In the genomic region with DNA sequence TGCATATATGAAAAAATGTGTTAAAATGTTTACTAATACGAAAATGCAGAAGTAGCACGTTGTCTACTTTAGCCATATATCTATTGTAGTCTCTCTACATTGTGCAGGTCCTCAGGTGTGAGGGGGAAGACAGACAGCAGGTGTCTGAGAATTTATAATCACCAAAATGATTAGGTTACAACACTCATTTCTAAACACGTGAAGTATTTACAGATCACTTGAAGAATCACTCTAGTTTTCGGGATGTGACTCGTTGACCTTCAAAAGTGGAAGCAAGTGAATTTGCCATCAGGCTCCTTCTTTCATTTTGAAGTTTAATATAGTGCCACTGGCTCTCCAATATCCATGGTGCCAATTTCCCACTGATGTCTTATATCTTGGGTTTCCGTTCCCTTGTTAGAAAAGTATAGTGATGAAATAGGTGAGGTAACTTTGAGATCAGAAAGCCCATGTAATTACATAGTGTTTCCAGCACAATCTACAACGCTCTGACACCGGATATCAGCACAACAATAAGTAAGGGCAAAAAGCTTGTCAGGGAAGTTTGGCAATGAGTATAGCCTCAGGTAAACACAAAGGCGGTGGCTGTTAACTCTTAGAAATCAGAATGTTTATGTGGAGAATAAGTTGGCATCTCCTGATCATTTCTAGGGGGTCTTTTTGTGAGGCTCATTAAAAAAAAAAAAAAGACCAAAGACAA, we compare ENCODE assay signal across 13 cellular contexts. TPM values are rescaled to one million over a fixed set of nuclear protein-coding genes. Genes with fewer than 3 reads are reported as not detected.
DNase-seq lines count a peak whose midpoint lies in the region; ATAC-seq and TF ChIP-seq lines count a peak whose summit lies in the region.
"Had no signal": no experiment of that assay in that cellular context is flagged by ENCODE, and none has a peak within 500 bp of the region (broad histone marks: within the 10 kb centered on the region; RNA-seq: fewer than 3 reads in every experiment).

No MANE protein-coding gene starts in this region.

- no peaks in the 10 kb centered on the region for H3K79me2 ChIP-seq in neural progenitor cell (ENCODE audit: low read depth)

- H3K9me3 ChIP-seq in neural progenitor cell (ENCODE audit: low read depth) = no peaks in the 10 kb centered on the region
- H3K9me3 ChIP-seq: esophagus muscularis mucosa, SJSA1 had no signal

- H3K27ac ChIP-seq in neural progenitor cell = no peak overlapping the region
- H3K27ac ChIP-seq: esophagus muscularis mucosa, SJSA1 had no signal

- peaks cover 36% of the 10 kb centered on the region for H3K4me1 Mint-ChIP-seq in activated CD8-positive, alpha-beta memory T cell treated with anti-CD3 and anti-CD28 coated beads, Interleukin-2, amount 10 ng/mL, durations not matched to agents 7 days and 5 days
- peaks cover 14% of the 10 kb centered on the region for H3K4me1 Mint-ChIP-seq in neural progenitor cell

- intact Hi-C loops in lower leg skin (cut with DNase I; ENCODE audit: low total_unique reads) = no loop called here

- no peaks in the 10 kb centered on the region for H3K27me3 ChIP-seq in neural progenitor cell
- H3K27me3 ChIP-seq: esophagus muscularis mucosa, SJSA1 had no signal

- no peaks in the 10 kb centered on the region for H3K36me3 ChIP-seq in neural progenitor cell
- H3K36me3 ChIP-seq: esophagus muscularis mucosa, SJSA1 had no signal

- peaks cover 30% of the 10 kb centered on the region for H3K36me3 Mint-ChIP-seq in activated CD8-positive, alpha-beta memory T cell treated with anti-CD3 and anti-CD28 coated beads, Interleukin-2, amount 10 ng/mL, durations not matched to agents 7 days and 5 days
- no peaks in the 10 kb centered on the region for H3K36me3 Mint-ChIP-seq in neural progenitor cell

- peak overlapping the region; percentile 11 for H3K27ac Mint-ChIP-seq in activated CD8-positive, alpha-beta memory T cell treated with anti-CD3 and anti-CD28 coated beads, Interleukin-2, amount 10 ng/mL, durations not matched to agents 7 days and 5 days
- peak overlapping the region; percentile 18 for H3K27ac Mint-ChIP-seq in neural progenitor cell

- WGBS in lower leg skin, 2 donors = 56 to 66% methylated on average over 9 of the region's 9 CpGs

- CTCF ChIA-PET in activated CD8-positive, alpha-beta memory T cell treated with anti-CD3 and anti-CD28 coated beads, Interleukin-2, amount 10 ng/mL, durations not matched to agents 7 days and 5 days (lab: Charles Lee) = interaction anchor here (1.2 to 1.9 kb wide), 3 partner anchors 12 to 57 kb away, joined by 4 to 7 read pairs (median 4); a partner anchor contains a TSS

- no peak for TF ChIP-seq POLR2A in lower leg skin (IDR thresholded peaks at IDR 0.05)

- DNase-seq in activated CD8-positive, alpha-beta memory T cell treated with anti-CD3 and anti-CD28 coated beads, Interleukin-2, amount 10 ng/mL, durations not matched to agents 7 days and 5 days = no peak
- no peak for DNase-seq in activated CD8-positive, alpha-beta memory T cell treated with anti-CD3 and anti-CD28 coated beads, Interleukin-2, amount 50 U/mL, for 48 hours
- DNase-seq in NCI-H128 (lab: John Stamatoyannopoulos, UW; ENCODE audit: unreplicated experiment) = peak; percentile 42
- peak; percentile 74 for DNase-seq in NCI-H748 treated with DMSO at 0.1 percent for 48 hours (lab: John Stamatoyannopoulos, UW)
- no peak for DNase-seq in neural progenitor cell (ENCODE audit: low spot score)
- no peak for DNase-seq in AG08395 (ENCODE audit: low spot score)
- DNase-seq in lower leg skin (ENCODE audit: low spot score in 2 of 2) = no peak
- DNase-seq in T1000 (lab: John Stamatoyannopoulos, UW) = no peak
- DNase-seq: activated naive CD4-positive, alpha-beta T cell treated with anti-CD3 and anti-CD28 coated beads, Interleukin-2, amount 50 U/mL, for 16 hours; glutamatergic neuron; NCI-H1694 treated with DMSO at 0.1 percent for 48 hours had no signal

- no peaks in the 10 kb centered on the region for H3F3A ChIP-seq in neural progenitor cell (ENCODE audit: low read depth)

- H4K20me1 ChIP-seq in neural progenitor cell (ENCODE audit: low read depth) = no peaks in the 10 kb centered on the region

- H3K4me1 ChIP-seq in neural progenitor cell = peaks cover 8% of the 10 kb centered on the region
- H3K4me1 ChIP-seq: esophagus muscularis mucosa, SJSA1 had no signal

- peak overlapping the region; percentile 13 for H2AFZ ChIP-seq in neural progenitor cell (replicated peaks)

- no peak overlapping the region for H3K9ac ChIP-seq in neural progenitor cell

- H3K4me3 ChIP-seq in neural progenitor cell (no peak overlapping the region), lower leg skin (ENCODE audit: low read depth, poor library complexity, severe bottlenecking) (no peak overlapping the region)
- H3K4me3 ChIP-seq: esophagus muscularis mucosa, SJSA1 had no signal

- peak; percentile 33 for ATAC-seq in activated CD8-positive, alpha-beta memory T cell treated with anti-CD3 and anti-CD28 coated beads, Interleukin-2, amount 10 ng/mL, durations not matched to agents 7 days and 5 days

- no peak overlapping the region for H3K4me3 Mint-ChIP-seq in activated CD8-positive, alpha-beta memory T cell treated with anti-CD3 and anti-CD28 coated beads, Interleukin-2, amount 10 ng/mL, durations not matched to agents 7 days and 5 days
- H3K4me3 Mint-ChIP-seq in neural progenitor cell = no peak overlapping the region

- no peak overlapping the region for H3K4me2 ChIP-seq in neural progenitor cell

- no peak for TF ChIP-seq CTCF in neural progenitor cell (IDR thresholded peaks at IDR 0.05)
- no peak for TF ChIP-seq CTCF in lower leg skin (IDR thresholded peaks at IDR 0.05)

- H3K27me3 Mint-ChIP-seq in activated CD8-positive, alpha-beta memory T cell treated with anti-CD3 and anti-CD28 coated beads, Interleukin-2, amount 10 ng/mL, durations not matched to agents 7 days and 5 days = no peaks in the 10 kb centered on the region
- H3K27me3 Mint-ChIP-seq in neural progenitor cell (ENCODE audit: insufficient read depth, low read depth) = peaks cover 2% of the 10 kb centered on the region

- H3K9me3 Mint-ChIP-seq in activated CD8-positive, alpha-beta memory T cell treated with anti-CD3 and anti-CD28 coated beads, Interleukin-2, amount 10 ng/mL, durations not matched to agents 7 days and 5 days (ENCODE audit: low read depth) = peaks cover 5% of the 10 kb centered on the region
- peaks cover 5% of the 10 kb centered on the region for H3K9me3 Mint-ChIP-seq in neural progenitor cell

RNA-seq across cellular contexts. Expression of a gene that starts 57.5 kb away (rescaled TPM):
- 10 to 100 TPM; 55.9 to 58.7 TPM for total RNA-seq in activated CD8-positive, alpha-beta memory T cell treated with anti-CD3 and anti-CD28 coated beads, Interleukin-2, amount 10 ng/mL, durations not matched to agents 7 days and 5 days
- total RNA-seq in neural progenitor cell (ENCODE audit: low replicate concordance) = 42.3 and 49.0 TPM in 2 replicates
- 10 to 100 TPM in 3 of 4 donors, 1 to 10 TPM in 1; 9.5 to 13.0 (median 11.2) TPM for total RNA-seq in lower leg skin

Comparison
In these comparisons a context has a peak if more than half of its experiments do, and no peak if none do; other contexts are left out.
1. DNase-seq: peak in NCI-H128 (single experiment) and NCI-H748 treated with DMSO at 0.1 percent for 48 hours (single experiment); none in activated CD8-positive, alpha-beta memory T cell treated with anti-CD3 and anti-CD28 coated beads, Interleukin-2, amount 10 ng/mL, durations not matched to agents 7 days and 5 days (single experiment), activated CD8-positive, alpha-beta memory T cell treated with anti-CD3 and anti-CD28 coated beads, Interleukin-2, amount 50 U/mL, for 48 hours (single experiment), neural progenitor cell (single experiment), AG08395 (single experiment), lower leg skin (0 of 2) and T1000 (single experiment).